Comparison of ENCODE assay signal across 9 cellular contexts in the genomic region with DNA sequence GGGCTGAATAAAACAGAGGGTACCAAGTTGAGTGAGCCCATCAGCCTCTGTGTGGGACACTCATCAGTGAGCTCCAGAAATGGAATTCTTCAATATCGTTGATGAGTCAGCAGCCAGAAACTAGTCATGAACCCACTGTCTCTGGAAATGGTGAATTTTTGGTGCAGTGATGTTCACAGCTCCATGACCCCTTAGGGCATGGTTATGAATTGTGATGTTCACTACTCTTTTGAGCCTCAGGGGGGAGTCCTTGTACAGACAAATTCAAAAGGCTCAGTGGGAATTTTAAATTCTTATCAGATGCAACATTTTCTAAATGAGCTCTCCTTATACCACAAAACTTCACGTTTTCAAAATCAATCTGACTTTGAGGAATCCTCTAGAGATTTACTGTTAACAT.
DNase-seq lines count a peak whose midpoint lies in the region; ATAC-seq, FAIRE-seq and TF ChIP-seq lines count a peak whose summit lies in the region.
"Had no signal": no experiment of that assay in that cellular context is flagged by ENCODE, and none has a peak within 500 bp of the region (broad histone marks: within the 10 kb centered on the region; RNA-seq: fewer than 3 reads in every experiment).

No MANE protein-coding gene starts in this region.

- whole genome bisulfite sequencing in K562 (ENCODE audit: insufficient coverage, low coverage, missing lambda C conversion rate): 0% methylated on average over 2 of the region's 2 CpGs
- WGBS in right cardiac atrium: 59% methylated on average over 2 of the region's 2 CpGs

- H3K9me3 ChIP-seq in K562 (replicated peaks; ENCODE audit: control insufficient read depth, insufficient read depth, low read depth, low read length): no peaks in the 10 kb centered on the region
- H3K9me3 ChIP-seq in right cardiac atrium (ENCODE audit: control insufficient read depth, low read length): no peaks in the 10 kb centered on the region

- H3K27me3 ChIP-seq in K562 (ENCODE audit: control insufficient read depth in 2 of 2, insufficient read depth in 2 of 2, low read length in 2 of 2) (peaks cover 2 to 12% of the 10 kb centered on the region in 2 experiments; a peak in 3 of 5 replicates), right cardiac atrium (ENCODE audit: control insufficient read depth, insufficient read depth) (no peaks in the 10 kb centered on the region)

- no TSS peak for BruUV-seq in K562 (replicated peaks; lab: Mats Ljungman, UMichigan)

- peak; percentile 65 to 78 for TF ChIP-seq RAD21 in K562 (CRISPR knock-in tag; conservative IDR thresholded peaks at IDR 0.05 in 1 of 2, IDR thresholded peaks at IDR 0.05 in 1 of 2)

- peaks cover 5% of the 10 kb centered on the region for H3K27me3 Mint-ChIP-seq in mesothelial cell of epicardium (ENCODE audit: low read depth)

- no peaks in the 10 kb centered on the region for H3K9me3 Mint-ChIP-seq in mesothelial cell of epicardium

- peak; percentile 89 for ATAC-seq in K562
- ATAC-seq in right cardiac atrium: no peak
- no peak for ATAC-seq in HG03097 (IDR thresholded peaks at IDR 0.05; ENCODE audit: low FRiP score, unreplicated experiment)

- no peaks in the 10 kb centered on the region for H3K4me1 ChIP-seq in K562 (replicated peaks in 1 of 2; ENCODE audit: control insufficient read depth in 2 of 2, insufficient read depth in 2 of 2, low read length in 2 of 2)
- H3K4me1 ChIP-seq in right cardiac atrium (ENCODE audit: control insufficient read depth, insufficient read depth, low read length): no peaks in the 10 kb centered on the region

- no peak overlapping the region for H3K9ac ChIP-seq in K562 (ENCODE audit: insufficient read depth in 1 of 2, low read depth in 2 of 2, low read length in 2 of 2)

- H3K9me1 ChIP-seq in K562 (ENCODE audit: control insufficient read depth, insufficient read depth, low read length): no peaks in the 10 kb centered on the region

- no peak for TF ChIP-seq POLR2A in K562 (conservative IDR thresholded peaks at IDR 0.05)

- H3K27ac Mint-ChIP-seq in mesothelial cell of epicardium: no peak overlapping the region

- DNase-seq in 8988T (peak; percentile 11), GM13976 (ENCODE audit: low spot score) (peak; percentile 55), NCI-H2029 treated with DMSO at 0.1 percent for 48 hours (lab: John Stamatoyannopoulos, UW) (peak; percentile 20), K562 (ENCODE audit: extremely low read depth in 1 of 4, low spot score in 3 of 4) (peak; percentile 41 to 67 (median 56)), mesothelial cell of epicardium (ENCODE audit: low spot score in 2 of 2, unreplicated experiment in 2 of 2) (no peak), right cardiac atrium (no peak)
- DNase-seq in activated CD4-positive, alpha-beta T cell treated with anti-CD3 and anti-CD28 coated beads, Interleukin-2, amount 50 U/mL, for 48 hours: no peak

- H3K36me3 ChIP-seq in K562 (ENCODE audit: control insufficient read depth, insufficient read depth, low read length): no peaks in the 10 kb centered on the region

- no peak for TF ChIP-seq CTCF in GM13976 (IDR thresholded peaks at IDR 0.05; ENCODE audit: borderline replicate concordance, control extremely low read depth, extremely low read depth, insufficient read depth, missing control alignments)
- peak; percentile 56 to 69 (median 56) for TF ChIP-seq CTCF in K562 (IDR thresholded peaks at IDR 0.05 in 2 of 3, conservative IDR thresholded peaks at IDR 0.05 in 1 of 3; ENCODE audit: insufficient read depth in 2 of 3, low read depth in 1 of 3, low read length in 3 of 3)
- peak; percentile 66 for TF ChIP-seq CTCF in mesothelial cell of epicardium (IDR thresholded peaks at IDR 0.05; ENCODE audit: unreplicated experiment)

- H3K36me3 Mint-ChIP-seq in mesothelial cell of epicardium: no peaks in the 10 kb centered on the region

- CTCF ChIA-PET in K562 (lab: Yijun Ruan, JAX; ENCODE audit: low intra/inter-chr PET ratio): interaction anchor here (1.4 kb wide), 1 partner anchor 1885 kb away, joined by 3 read pairs; no protein-coding TSS in a partner anchor

- H3K27ac ChIP-seq in K562 (ENCODE audit: extremely low read depth, low read depth, low read length) (no peak overlapping the region), right cardiac atrium (ENCODE audit: low read length) (no peak overlapping the region)

- no peak overlapping the region for H3K4me3 Mint-ChIP-seq in mesothelial cell of epicardium

- no peak overlapping the region for H3K4me2 ChIP-seq in K562 (ENCODE audit: insufficient read depth, low read length)

- no peak for TF ChIP-seq EP300 in K562 (IDR thresholded peaks at IDR 0.05; ENCODE audit: low read length)

- no peaks in the 10 kb centered on the region for H4K20me1 ChIP-seq in K562 (replicated peaks; ENCODE audit: control insufficient read depth, insufficient read depth, low read length)

- in situ Hi-C loops in GM13976 (cut with MboI; ENCODE audit: low sequenced_read_pairs, unreplicated experiment): no loop called here
- in situ Hi-C loops in K562 (cut with MboI): no loop called here

- no peak overlapping the region for H2AFZ ChIP-seq in K562 (ENCODE audit: low read depth, low read length)

- peak; percentile 83 for FAIRE-seq in K562 (lab: Jason Lieb, UNC)
- FAIRE-seq: colon had no signal

- H3K79me2 ChIP-seq in K562 (ENCODE audit: control insufficient read depth, insufficient read depth, low read length): no peaks in the 10 kb centered on the region

- intact Hi-C loops in K562 (cut with micrococcal nuclease): loop anchor here (1.0 to 10.0 kb wide), 2 partner anchors 92 to 1881 kb away; no protein-coding TSS in a partner anchor
- intact Hi-C loops in right cardiac atrium (cut with DNase I): no loop called here

- no peak overlapping the region for H3K4me3 ChIP-seq in K562
- no peak overlapping the region for H3K4me3 ChIP-seq in right cardiac atrium (ENCODE audit: low read length)

- POLR2A ChIA-PET in K562 (lab: Yijun Ruan, JAX): interaction anchor here (0.6 to 1.5 kb wide), 4 partner anchors 9 to 29 kb away, joined by 3 to 5 read pairs (median 3); no protein-coding TSS in a partner anchor

- H3K4me1 Mint-ChIP-seq in mesothelial cell of epicardium: peaks cover 4% of the 10 kb centered on the region

TF ChIP-seq in K562, 482 proteins besides CTCF, POLR2A, EP300 and RAD21:
- peak; percentile 38; the same call in 1 of the 2 replicates for TF ChIP-seq SMC3 (conservative IDR thresholded peaks at IDR 0.05; ENCODE audit: insufficient read depth, low read depth, low read length)
- TF ChIP-seq, protein P1, sequence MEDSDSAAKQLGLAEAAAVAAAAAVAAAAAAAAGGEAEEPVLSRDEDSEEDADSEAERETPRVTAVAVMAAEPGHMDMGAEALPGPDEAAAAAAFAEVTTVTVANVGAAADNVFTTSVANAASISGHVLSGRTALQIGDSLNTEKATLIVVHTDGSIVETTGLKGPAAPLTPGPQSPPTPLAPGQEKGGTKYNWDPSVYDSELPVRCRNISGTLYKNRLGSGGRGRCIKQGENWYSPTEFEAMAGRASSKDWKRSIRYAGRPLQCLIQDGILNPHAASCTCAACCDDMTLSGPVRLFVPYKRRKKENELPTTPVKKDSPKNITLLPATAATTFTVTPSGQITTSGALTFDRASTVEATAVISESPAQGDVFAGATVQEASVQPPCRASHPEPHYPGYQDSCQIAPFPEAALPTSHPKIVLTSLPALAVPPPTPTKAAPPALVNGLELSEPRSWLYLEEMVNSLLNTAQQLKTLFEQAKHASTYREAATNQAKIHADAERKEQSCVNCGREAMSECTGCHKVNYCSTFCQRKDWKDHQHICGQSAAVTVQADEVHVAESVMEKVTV (CRISPR knock-in tag; IDR thresholded peaks at IDR 0.05): peak; percentile 47; the same call in 1 of the 2 replicates
- no peak for TF ChIP-seq RHOXF2B (CRISPR knock-in tag; conservative IDR thresholded peaks at IDR 0.05)
TF ChIP-seq in K562: peak in this region for 2.

Comparison
In these comparisons a context has a peak if more than half of its experiments do, and no peak if none do; other contexts are left out.
1. DNase-seq: peak in 8988T (single experiment), GM13976 (single experiment), NCI-H2029 treated with DMSO at 0.1 percent for 48 hours (single experiment) and K562 (4 of 4); none in mesothelial cell of epicardium (0 of 2), activated CD4-positive, alpha-beta T cell treated with anti-CD3 and anti-CD28 coated beads, Interleukin-2, amount 50 U/mL, for 48 hours (0 of 2) and right cardiac atrium (0 of 3).